In genomic region chr6:99424761-99425646, GRCh38 we compare ENCODE assay signal across 8 cellular contexts. TPM values are rescaled to one million over a fixed set of nuclear protein-coding genes. Genes with fewer than 3 reads are reported as not detected.
DNase-seq lines count a peak whose midpoint lies in the region; ATAC-seq and TF ChIP-seq lines count a peak whose summit lies in the region.

A gene with protein sequence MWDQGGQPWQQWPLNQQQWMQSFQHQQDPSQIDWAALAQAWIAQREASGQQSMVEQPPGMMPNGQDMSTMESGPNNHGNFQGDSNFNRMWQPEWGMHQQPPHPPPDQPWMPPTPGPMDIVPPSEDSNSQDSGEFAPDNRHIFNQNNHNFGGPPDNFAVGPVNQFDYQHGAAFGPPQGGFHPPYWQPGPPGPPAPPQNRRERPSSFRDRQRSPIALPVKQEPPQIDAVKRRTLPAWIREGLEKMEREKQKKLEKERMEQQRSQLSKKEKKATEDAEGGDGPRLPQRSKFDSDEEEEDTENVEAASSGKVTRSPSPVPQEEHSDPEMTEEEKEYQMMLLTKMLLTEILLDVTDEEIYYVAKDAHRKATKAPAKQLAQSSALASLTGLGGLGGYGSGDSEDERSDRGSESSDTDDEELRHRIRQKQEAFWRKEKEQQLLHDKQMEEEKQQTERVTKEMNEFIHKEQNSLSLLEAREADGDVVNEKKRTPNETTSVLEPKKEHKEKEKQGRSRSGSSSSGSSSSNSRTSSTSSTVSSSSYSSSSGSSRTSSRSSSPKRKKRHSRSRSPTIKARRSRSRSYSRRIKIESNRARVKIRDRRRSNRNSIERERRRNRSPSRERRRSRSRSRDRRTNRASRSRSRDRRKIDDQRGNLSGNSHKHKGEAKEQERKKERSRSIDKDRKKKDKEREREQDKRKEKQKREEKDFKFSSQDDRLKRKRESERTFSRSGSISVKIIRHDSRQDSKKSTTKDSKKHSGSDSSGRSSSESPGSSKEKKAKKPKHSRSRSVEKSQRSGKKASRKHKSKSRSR (minus strand): TSS chr6:99425308. CDS start chr6:99414659, 10,649 bp downstream.

- H3K9me3 ChIP-seq in OCI-LY3 (ENCODE audit: insufficient read depth, low read length) = no peaks in the 10 kb centered on the region

- peak within 1 kb of the TSS; percentile 97 for H3K4me3 Mint-ChIP-seq in endothelial cell (ENCODE audit: unreplicated experiment)
- H3K4me3 Mint-ChIP-seq in mesothelial cell of epicardium = peak within 1 kb of the TSS; percentile 99

- H3K27ac ChIP-seq in OCI-LY3 (ENCODE audit: low read length) = peak within 1 kb of the TSS; percentile 90

- peaks cover 29% of the 10 kb centered on the region for H3K4me1 ChIP-seq in OCI-LY3 (ENCODE audit: low read length)

- peaks cover 3% of the 10 kb centered on the region for H3K36me3 ChIP-seq in OCI-LY3 (replicated peaks; ENCODE audit: low read depth, low read length)

- H3K4me1 Mint-ChIP-seq in endothelial cell (ENCODE audit: unreplicated experiment) (peaks cover 39% of the 10 kb centered on the region), mesothelial cell of epicardium (peaks cover 61% of the 10 kb centered on the region)

- DNase-seq in D341Med (ENCODE audit: low spot score) = peak; percentile 93
- peak; percentile 74 for DNase-seq in HuH-7 (ENCODE audit: low spot score)
- peak; percentile 88 for DNase-seq in activated CD8-positive, alpha-beta memory T cell treated with anti-CD3 and anti-CD28 coated beads, Interleukin-2, amount 50 U/mL, for 48 hours
- peak; percentile 82 for DNase-seq in endothelial cell (ENCODE audit: low spot score)
- peak; percentile 70 to 84 for DNase-seq in mesothelial cell of epicardium (ENCODE audit: low spot score in 2 of 2, unreplicated experiment in 2 of 2)
- DNase-seq in stimulated activated CD8-positive, alpha-beta memory T cell treated with anti-CD3 and anti-CD28 coated beads, Interleukin-15, amount 100 ng/mL, for 48 hours (ENCODE audit: low read depth in 2 of 2) = peak; percentile 73 to 74

- peak within 1 kb of the TSS; percentile 94 for H3K9ac ChIP-seq in OCI-LY3 (ENCODE audit: low read length)

- peak within 1 kb of the TSS; percentile 81 for H2AFZ ChIP-seq in OCI-LY3 (ENCODE audit: low read depth, low read length)

- H3K27ac Mint-ChIP-seq in endothelial cell (ENCODE audit: unreplicated experiment) (peak within 1 kb of the TSS; percentile 99), mesothelial cell of epicardium (peak within 1 kb of the TSS; percentile 100)

- H3K27me3 Mint-ChIP-seq in endothelial cell (ENCODE audit: unreplicated experiment) (peaks cover 8% of the 10 kb centered on the region), mesothelial cell of epicardium (ENCODE audit: low read depth) (no peaks in the 10 kb centered on the region)

- H3K36me3 Mint-ChIP-seq in endothelial cell (ENCODE audit: low read depth, unreplicated experiment) (peaks cover 9% of the 10 kb centered on the region), mesothelial cell of epicardium (peaks cover 12% of the 10 kb centered on the region)

- peaks cover 59% of the 10 kb centered on the region for H3K79me2 ChIP-seq in OCI-LY3 (ENCODE audit: low read length)

- H4K20me1 ChIP-seq in OCI-LY3 (ENCODE audit: insufficient read depth, low read length) = peaks cover 46% of the 10 kb centered on the region

- TF ChIP-seq CTCF in OCI-LY3 (IDR thresholded peaks at IDR 0.05; ENCODE audit: low read depth, low read length) (no peak), endothelial cell (IDR thresholded peaks at IDR 0.05; ENCODE audit: unreplicated experiment) (no peak), mesothelial cell of epicardium (IDR thresholded peaks at IDR 0.05; ENCODE audit: unreplicated experiment) (no peak)

- no peaks in the 10 kb centered on the region for H3K27me3 ChIP-seq in OCI-LY3 (ENCODE audit: low read depth, low read length)

- peak within 1 kb of the TSS; percentile 90 for H3K4me3 ChIP-seq in OCI-LY3 (ENCODE audit: low read length)

- peak; percentile 81 for ATAC-seq in GM21515 (IDR thresholded peaks at IDR 0.05; ENCODE audit: unreplicated experiment)

- H3K9me3 Mint-ChIP-seq in endothelial cell (ENCODE audit: unreplicated experiment) = no peaks in the 10 kb centered on the region
- no peaks in the 10 kb centered on the region for H3K9me3 Mint-ChIP-seq in mesothelial cell of epicardium

- H3K4me2 ChIP-seq in OCI-LY3 (ENCODE audit: low read length) = peak within 1 kb of the TSS; percentile 85

RNA-seq across cellular contexts. Expression of the gene that starts here (rescaled TPM):
- total RNA-seq in endothelial cell (ENCODE audit: unreplicated experiment) (86.4 TPM), mesothelial cell of epicardium (194 to 206 TPM (median 203 TPM) in 3 replicates)

Comparison
In these comparisons a context has a peak if more than half of its experiments do, and no peak if none do; other contexts are left out.
1. Peak in every context shown above with its lines: DNase-seq, ATAC-seq, H3K4me3 ChIP-seq and H3K27ac ChIP-seq.